In the genomic region with DNA sequence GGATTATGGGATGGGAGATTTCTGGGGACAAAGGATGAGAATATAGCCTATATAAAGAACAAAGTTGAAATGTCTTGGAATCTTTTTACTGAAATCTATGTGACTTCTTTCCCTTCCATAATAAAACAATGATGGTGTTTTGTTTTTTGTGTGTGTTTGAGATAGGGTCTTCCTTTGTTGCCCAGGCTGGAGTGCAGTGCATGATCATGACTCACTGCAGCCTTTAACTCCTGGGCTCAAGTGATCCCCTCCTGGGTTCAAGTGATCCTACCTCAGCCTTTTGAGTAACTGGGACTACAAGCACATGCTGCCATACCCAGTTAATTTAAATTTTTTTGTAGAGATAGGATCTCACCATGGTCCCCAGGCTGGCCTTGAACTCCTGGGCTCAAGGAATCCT, we compare ENCODE assay signal across 1 cellular context.
TF ChIP-seq lines count a peak whose summit lies in the region.

No MANE protein-coding gene starts in this region.

TF ChIP-seq in HepG2, 621 proteins besides CTCF, POLR2A, EP300 and RAD21 (continued from another document):
- no peak for TF ChIP-seq ZNF850 (CRISPR knock-in tag; conservative IDR thresholded peaks at IDR 0.05)
- TF ChIP-seq ZNF557 (CRISPR knock-in tag; IDR thresholded peaks at IDR 0.05) = no peak
- peak; percentile 37; the same call in 1 of the 2 replicates for TF ChIP-seq FOSL2 (CRISPR knock-in tag; IDR thresholded peaks at IDR 0.05)
- no peak for TF ChIP-seq ZSCAN5A (CRISPR knock-in tag; IDR thresholded peaks at IDR 0.05; ENCODE audit: borderline replicate concordance)
- TF ChIP-seq ZNF441 (CRISPR knock-in tag; IDR thresholded peaks at IDR 0.05; ENCODE audit: borderline replicate concordance) = no peak
